Comparison of ENCODE assay signal across 1 cellular context in genomic region chr2:239960929-239961661, GRCh38.
TF ChIP-seq lines count a peak whose summit lies in the region.

No MANE protein-coding gene starts in this region.

TF ChIP-seq in K562, 482 proteins besides CTCF, POLR2A, EP300 and RAD21:
- TF ChIP-seq HNRNPH1 (optimal IDR thresholded peaks at IDR 0.05; ENCODE audit: low read depth, low read length) (no peak), SREBF1 (IDR thresholded peaks at IDR 0.05; ENCODE audit: borderline replicate concordance, low read depth, low read length) (no peak), ZNF165 (CRISPR knock-in tag; IDR thresholded peaks at IDR 0.05; ENCODE audit: borderline replicate concordance) (no peak), TAF9B (IDR thresholded peaks at IDR 0.05; ENCODE audit: partially characterized antibody) (no peak), NR2F6 (CRISPR knock-in tag; IDR thresholded peaks at IDR 0.05) (no peak), IRF9 (tag; IDR thresholded peaks at IDR 0.05) (no peak), SFPQ (IDR thresholded peaks at IDR 0.05; ENCODE audit: low read depth, low read length) (no peak), SMARCC2 (IDR thresholded peaks at IDR 0.05; ENCODE audit: low read depth) (no peak), WHSC1 (IDR thresholded peaks at IDR 0.05; ENCODE audit: low read length) (no peak), KLF1 (tag; IDR thresholded peaks at IDR 0.05) (no peak), RUNX1 (IDR thresholded peaks at IDR 0.05; ENCODE audit: low read depth) (no peak), HOXB6 (CRISPR knock-in tag; IDR thresholded peaks at IDR 0.05; ENCODE audit: borderline replicate concordance) (no peak), CBX8 (IDR thresholded peaks at IDR 0.05; ENCODE audit: borderline replicate concordance, extremely low read depth, low read depth, low read length, poor library complexity, severe bottlenecking) (no peak), NBN (IDR thresholded peaks at IDR 0.05; ENCODE audit: low read depth) (no peak), COPS2 (conservative IDR thresholded peaks at IDR 0.05) (no peak), REST (CRISPR knock-in tag; IDR thresholded peaks at IDR 0.05; ENCODE audit: low read depth) (no peak)
